In the genomic region with DNA sequence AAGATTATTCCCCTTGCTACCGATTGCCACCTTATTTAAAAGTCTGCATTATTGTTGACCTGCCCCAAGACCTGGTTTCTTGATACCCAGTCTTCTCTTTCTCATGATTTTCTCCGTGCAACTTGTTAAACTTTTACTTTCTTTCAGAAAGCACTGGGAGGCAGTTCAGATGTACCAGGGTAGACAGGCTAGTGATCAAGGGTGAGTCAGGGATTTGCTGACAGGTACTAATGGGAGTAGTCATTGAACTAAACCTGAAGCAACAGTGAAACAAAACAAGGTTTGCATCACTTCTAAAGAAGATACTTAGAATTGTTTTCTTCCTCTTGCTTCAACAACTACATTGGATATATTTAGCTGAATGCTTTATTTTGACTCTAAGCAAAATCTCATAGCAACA, we compare ENCODE assay signal across 1 cellular context.
TF ChIP-seq lines count a peak whose summit lies in the region.

No MANE protein-coding gene starts in this region.

TF ChIP-seq in WTC11, 78 proteins besides CTCF, POLR2A, EP300 and RAD21 (continued from another document):
- TF ChIP-seq, protein P1, sequence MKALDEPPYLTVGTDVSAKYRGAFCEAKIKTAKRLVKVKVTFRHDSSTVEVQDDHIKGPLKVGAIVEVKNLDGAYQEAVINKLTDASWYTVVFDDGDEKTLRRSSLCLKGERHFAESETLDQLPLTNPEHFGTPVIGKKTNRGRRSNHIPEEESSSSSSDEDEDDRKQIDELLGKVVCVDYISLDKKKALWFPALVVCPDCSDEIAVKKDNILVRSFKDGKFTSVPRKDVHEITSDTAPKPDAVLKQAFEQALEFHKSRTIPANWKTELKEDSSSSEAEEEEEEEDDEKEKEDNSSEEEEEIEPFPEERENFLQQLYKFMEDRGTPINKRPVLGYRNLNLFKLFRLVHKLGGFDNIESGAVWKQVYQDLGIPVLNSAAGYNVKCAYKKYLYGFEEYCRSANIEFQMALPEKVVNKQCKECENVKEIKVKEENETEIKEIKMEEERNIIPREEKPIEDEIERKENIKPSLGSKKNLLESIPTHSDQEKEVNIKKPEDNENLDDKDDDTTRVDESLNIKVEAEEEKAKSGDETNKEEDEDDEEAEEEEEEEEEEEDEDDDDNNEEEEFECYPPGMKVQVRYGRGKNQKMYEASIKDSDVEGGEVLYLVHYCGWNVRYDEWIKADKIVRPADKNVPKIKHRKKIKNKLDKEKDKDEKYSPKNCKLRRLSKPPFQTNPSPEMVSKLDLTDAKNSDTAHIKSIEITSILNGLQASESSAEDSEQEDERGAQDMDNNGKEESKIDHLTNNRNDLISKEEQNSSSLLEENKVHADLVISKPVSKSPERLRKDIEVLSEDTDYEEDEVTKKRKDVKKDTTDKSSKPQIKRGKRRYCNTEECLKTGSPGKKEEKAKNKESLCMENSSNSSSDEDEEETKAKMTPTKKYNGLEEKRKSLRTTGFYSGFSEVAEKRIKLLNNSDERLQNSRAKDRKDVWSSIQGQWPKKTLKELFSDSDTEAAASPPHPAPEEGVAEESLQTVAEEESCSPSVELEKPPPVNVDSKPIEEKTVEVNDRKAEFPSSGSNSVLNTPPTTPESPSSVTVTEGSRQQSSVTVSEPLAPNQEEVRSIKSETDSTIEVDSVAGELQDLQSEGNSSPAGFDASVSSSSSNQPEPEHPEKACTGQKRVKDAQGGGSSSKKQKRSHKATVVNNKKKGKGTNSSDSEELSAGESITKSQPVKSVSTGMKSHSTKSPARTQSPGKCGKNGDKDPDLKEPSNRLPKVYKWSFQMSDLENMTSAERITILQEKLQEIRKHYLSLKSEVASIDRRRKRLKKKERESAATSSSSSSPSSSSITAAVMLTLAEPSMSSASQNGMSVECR (CRISPR knock-in tag; IDR thresholded peaks at IDR 0.05; ENCODE audit: borderline replicate concordance), result no peak
- TF ChIP-seq ETV6 (CRISPR knock-in tag; IDR thresholded peaks at IDR 0.05), result no peak
- TF ChIP-seq CREM (CRISPR knock-in tag; IDR thresholded peaks at IDR 0.05), result no peak
- no peak for TF ChIP-seq ZNF671 (CRISPR knock-in tag; IDR thresholded peaks at IDR 0.05)
- TF ChIP-seq NFYB (CRISPR knock-in tag; conservative IDR thresholded peaks at IDR 0.05; ENCODE audit: low read depth), result no peak
- TF ChIP-seq HMGA2 (CRISPR knock-in tag; IDR thresholded peaks at IDR 0.05), result no peak
TF ChIP-seq in WTC11: peak in this region for 0.
